In the genomic region with DNA sequence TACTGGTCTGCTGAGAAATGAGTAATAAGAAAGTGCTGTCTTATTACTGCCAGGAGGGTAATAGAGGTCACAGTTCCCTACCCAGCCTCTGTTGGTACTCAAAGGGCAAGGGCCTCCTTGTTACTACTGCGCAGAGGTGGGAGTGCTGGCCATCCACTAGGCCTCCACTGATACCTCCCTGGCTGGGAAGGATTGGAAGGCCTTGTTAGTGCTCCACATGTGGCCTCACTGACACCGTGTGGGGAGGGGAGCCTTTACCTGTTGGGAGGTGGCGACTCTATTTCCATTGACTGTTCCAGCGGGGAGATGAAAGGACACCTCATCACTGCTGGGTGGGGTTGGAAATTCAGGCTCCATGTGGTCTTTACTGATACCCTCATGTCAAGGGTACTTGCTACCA, we compare ENCODE assay signal across 21 cellular contexts.
"Had no signal": no experiment of that assay in that cellular context is flagged by ENCODE, and none has a peak within 500 bp of the region (broad histone marks: within the 10 kb centered on the region; RNA-seq: fewer than 3 reads in every experiment).

No MANE protein-coding gene starts in this region.

- H3K9me3 ChIP-seq: body of pancreas, gastrocnemius medialis, mucosa of descending colon, ovary, thyroid gland had no signal

- H3K9me3 Mint-ChIP-seq: activated CD4-positive, alpha-beta memory T cell treated with anti-CD3 and anti-CD28 coated beads for 36 hours; activated T-helper 1 cell treated with anti-CD3 and anti-CD28 coated beads, Interleukin-12 subunit alpha, Interleukin-12 subunit beta, Interleukin-2, Interleukin-4 antibody, amounts not matched to agents 30 ng/mL and 10 ng/mL and 1 ng/mL, durations not matched to agents 14 hours and 24 hours and 36 hours had no signal

- H3K4me3 ChIP-seq: body of pancreas, dorsolateral prefrontal cortex, gastrocnemius medialis, heart right ventricle, mucosa of descending colon, ovary, smooth muscle cell, thyroid gland had no signal

- H3K27ac ChIP-seq: body of pancreas, dorsolateral prefrontal cortex, gastrocnemius medialis, heart right ventricle, ovary, thyroid gland had no signal

- H3K27me3 ChIP-seq: body of pancreas, dorsolateral prefrontal cortex, gastrocnemius medialis, heart right ventricle, ovary, thyroid gland had no signal

- H3K36me3 Mint-ChIP-seq: activated CD4-positive, alpha-beta memory T cell treated with anti-CD3 and anti-CD28 coated beads for 36 hours; activated naive CD8-positive, alpha-beta T cell treated with anti-CD3 and anti-CD28 coated beads, Interleukin-2, amount 10 ng/mL, durations not matched to agents 7 days and 5 days; naive B cell had no signal

- H3K4me2 ChIP-seq: smooth muscle cell had no signal

- DNase-seq: activated CD4-positive, alpha-beta memory T cell treated with anti-CD3 and anti-CD28 coated beads for 36 hours; activated CD4-positive, alpha-beta T cell treated with anti-CD3 and anti-CD28 coated beads for 36 hours; activated CD8-positive, alpha-beta memory T cell treated with anti-CD3 and anti-CD28 coated beads, Interleukin-2, amount 50 U/mL, for 4 hours; activated naive CD4-positive, alpha-beta T cell; activated naive CD8-positive, alpha-beta T cell treated with anti-CD3 and anti-CD28 coated beads, Interleukin-2, amount 10 ng/mL, durations not matched to agents 7 days and 5 days; body of pancreas; central memory CD4-positive, alpha-beta T cell; dorsolateral prefrontal cortex; gastrocnemius medialis; heart right ventricle; left ventricle myocardium superior; mucosa of descending colon; naive B cell; ovary; stimulated activated CD4-positive, alpha-beta T cell treated with anti-CD3 and anti-CD28 coated beads, Interleukin-4, amount 100 ng/mL, for 1 hour; thyroid gland had no signal

- ATAC-seq: activated CD4-positive, alpha-beta T cell treated with anti-CD3 and anti-CD28 coated beads for 36 hours; body of pancreas; gastrocnemius medialis; heart right ventricle; left ventricle myocardium superior; mucosa of descending colon; sciatic nerve had no signal

- H3K27ac Mint-ChIP-seq: activated CD4-positive, alpha-beta memory T cell treated with anti-CD3 and anti-CD28 coated beads for 36 hours; activated CD4-positive, alpha-beta T cell treated with anti-CD3 and anti-CD28 coated beads for 36 hours; activated naive CD8-positive, alpha-beta T cell treated with anti-CD3 and anti-CD28 coated beads, Interleukin-2, amount 10 ng/mL, durations not matched to agents 7 days and 5 days; activated T-helper 1 cell treated with anti-CD3 and anti-CD28 coated beads, Interleukin-12 subunit alpha, Interleukin-12 subunit beta, Interleukin-2, Interleukin-4 antibody, amounts not matched to agents 30 ng/mL and 10 ng/mL and 1 ng/mL, durations not matched to agents 14 hours and 24 hours and 36 hours; T-helper 2 cell treated with Interferon-gamma antibody and Interleukin-4, amounts not matched to agents 5 μg/mL and 100 μg/mL, for 36 hours had no signal

- H3K4me1 ChIP-seq: body of pancreas, thyroid gland had no signal

- H3K36me3 ChIP-seq: gastrocnemius medialis, heart right ventricle, ovary, thyroid gland had no signal

- H3K4me3 Mint-ChIP-seq: activated CD4-positive, alpha-beta memory T cell treated with anti-CD3 and anti-CD28 coated beads for 36 hours; activated CD4-positive, alpha-beta T cell treated with anti-CD3 and anti-CD28 coated beads for 36 hours; activated naive CD8-positive, alpha-beta T cell treated with anti-CD3 and anti-CD28 coated beads, Interleukin-2, amount 10 ng/mL, durations not matched to agents 7 days and 5 days; activated T-helper 1 cell treated with anti-CD3 and anti-CD28 coated beads, Interleukin-12 subunit alpha, Interleukin-12 subunit beta, Interleukin-2, Interleukin-4 antibody, amounts not matched to agents 30 ng/mL and 10 ng/mL and 1 ng/mL, durations not matched to agents 14 hours and 24 hours and 36 hours; immature natural killer cell; naive B cell; T-helper 2 cell treated with Interferon-gamma antibody and Interleukin-4, amounts not matched to agents 5 μg/mL and 100 μg/mL, for 36 hours had no signal
